In the genomic region with DNA sequence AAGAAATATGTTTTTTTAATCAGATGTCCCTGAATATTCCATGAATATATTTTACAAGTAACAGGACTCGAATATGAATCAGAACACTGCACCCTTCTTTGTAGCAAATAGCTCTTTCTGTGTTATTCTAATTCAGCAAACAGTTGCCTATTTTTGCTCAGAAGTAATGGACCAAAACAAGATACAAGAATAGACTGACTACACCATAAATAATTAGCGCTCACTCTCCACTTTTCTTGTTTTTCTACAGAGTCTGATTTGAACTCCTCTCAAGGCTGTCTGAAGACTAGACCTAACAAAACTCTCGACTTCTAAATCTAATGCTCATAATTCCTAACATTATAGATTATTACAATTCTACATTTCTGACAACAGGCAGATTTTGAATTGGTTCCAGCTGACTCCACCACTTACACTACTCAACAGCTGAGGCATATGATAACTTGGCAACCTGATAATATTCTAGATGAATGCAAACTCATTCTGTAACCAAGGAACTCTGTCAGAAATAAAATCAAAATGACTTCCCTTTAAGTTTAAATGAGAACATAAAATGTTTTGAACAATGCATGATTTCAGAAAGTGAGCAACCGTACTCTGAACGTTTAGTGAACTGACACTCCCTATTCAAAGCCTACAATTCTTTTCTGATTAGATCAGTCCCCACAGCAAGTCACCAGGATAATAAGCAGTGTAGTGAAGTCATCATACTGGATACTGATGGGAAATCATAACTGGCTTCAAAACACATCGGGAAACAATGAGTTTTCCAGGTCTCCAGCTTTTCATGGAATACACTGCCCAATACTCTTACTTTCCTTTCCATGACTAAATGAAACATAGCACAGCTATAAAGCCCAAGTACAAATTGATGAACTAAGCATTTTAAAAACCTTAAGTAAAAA, we compare ENCODE assay signal across 9 cellular contexts.
A peak's percentile ranks its signal among the peaks of the same experiment; 100 is the strongest.
DNase-seq lines count a peak whose midpoint lies in the region; ATAC-seq, FAIRE-seq and TF ChIP-seq lines count a peak whose summit lies in the region.
"Had no signal": no experiment of that assay in that cellular context is flagged by ENCODE, and none has a peak within 500 bp of the region (broad histone marks: within the 10 kb centered on the region; RNA-seq: fewer than 3 reads in every experiment).

No MANE protein-coding gene starts in this region.

- peaks cover 7% of the 10 kb centered on the region for H3K23me2 ChIP-seq in H1 (ENCODE audit: low read depth, low read length)

- no peak overlapping the region for H3K14ac ChIP-seq in H1 (ENCODE audit: insufficient read length)

- no peak for TF ChIP-seq CTCF in H1 (IDR thresholded peaks at IDR 0.05; ENCODE audit: control extremely low read depth in 1 of 3, insufficient read depth in 1 of 3, low read depth in 1 of 3, low read length in 3 of 3)
- TF ChIP-seq CTCF in neural cell (IDR thresholded peaks at IDR 0.05; ENCODE audit: poor library complexity, severe bottlenecking), result no peak

- peak overlapping the region; percentile 87 to 99 for H3K4me2 ChIP-seq in H1 (ENCODE audit: insufficient read depth in 1 of 2, low read depth in 2 of 2, low read length in 2 of 2)
- H3K4me2 ChIP-seq in neural cell (ENCODE audit: low read length), result peak overlapping the region; percentile 90

- H3K9ac ChIP-seq in H1 (replicated peaks in 1 of 4; ENCODE audit: extremely low read depth in 1 of 4, low read depth in 3 of 4, low read length in 3 of 4) (no peak overlapping the region), neural cell (ENCODE audit: low read length) (peak overlapping the region; percentile 87)

- POLR2A ChIA-PET in H1 (lab: Charles Lee; ENCODE audit: partially characterized antibody), result interaction anchor here (0.7 to 3.6 kb wide), 7 partner anchors 8 to 161 kb away, joined by 3 to 15 read pairs (median 3); partner anchors contain the start of gene BEND6

- H3F3A ChIP-seq in neural cell (ENCODE audit: insufficient read depth, low read length, poor library complexity, severe bottlenecking), result no peaks in the 10 kb centered on the region

- H3K36me3 ChIP-seq in H1 (ENCODE audit: control insufficient read depth in 2 of 4, insufficient read depth in 4 of 4, low read length in 3 of 4) (no peaks in the 10 kb centered on the region), neural cell (ENCODE audit: insufficient read depth, low read length) (no peaks in the 10 kb centered on the region)

- H2BK5ac ChIP-seq in H1 (ENCODE audit: low read depth, low read length), result no peak overlapping the region

- no peaks in the 10 kb centered on the region for H3K9me2 ChIP-seq in neural cell (ENCODE audit: insufficient read depth, low read length)

- no peak overlapping the region for H4K91ac ChIP-seq in H1 (replicated peaks; ENCODE audit: insufficient read length, low read length)

- 65% methylated on average over 6 of the region's 6 CpGs; no CpG with 5 or more reads in 1 of the 2 experiments for WGBS in H1 (ENCODE audit: extremely low coverage in 1 of 2, insufficient coverage in 1 of 2, insufficient read length in 1 of 2, insufficient replicate concordance in 2 of 2, low coverage in 1 of 2, low lambda C conversion rate in 2 of 2, missing lambda C conversion rate in 1 of 2), 2 experiments

- H3K27me3 ChIP-seq in H1 (replicated peaks in 1 of 4; ENCODE audit: control insufficient read depth in 3 of 4, extremely low read depth in 1 of 4, insufficient read depth in 3 of 4, low read length in 3 of 4), result no peaks in the 10 kb centered on the region
- H3K27me3 ChIP-seq in neural cell (ENCODE audit: insufficient read depth, low read depth, low read length), result no peaks in the 10 kb centered on the region

- CTCF ChIA-PET in H1 (lab: Charles Lee; ENCODE audit: partially characterized antibody), result interaction anchor here (0.7 to 1.8 kb wide), 8 partner anchors 9 to 197 kb away, joined by 3 to 8 read pairs (median 4); no protein-coding TSS in a partner anchor

- no peak overlapping the region for H4K5ac ChIP-seq in H1 (ENCODE audit: insufficient read length, low read depth, low read length)

- TF ChIP-seq EP300 in H1 (IDR thresholded peaks at IDR 0.05; ENCODE audit: borderline replicate concordance in 1 of 2, low read depth in 2 of 2, low read length in 2 of 2) (no peak), neural cell (conservative IDR thresholded peaks at IDR 0.05; ENCODE audit: poor library complexity, severe bottlenecking) (no peak)

- H3K27ac ChIP-seq in H1 (ENCODE audit: low read depth, low read length), result no peak overlapping the region
- H3K27ac ChIP-seq in neural cell (ENCODE audit: low read length), result peak overlapping the region; percentile 79

- no peak overlapping the region for H4K8ac ChIP-seq in H1 (ENCODE audit: extremely low read depth, insufficient read depth, low read length)

- no peak overlapping the region for H2AK5ac ChIP-seq in H1 (ENCODE audit: low read depth, low read length)

- H3K4me1 ChIP-seq in H1 (replicated peaks in 1 of 4; ENCODE audit: control insufficient read depth in 3 of 4, insufficient read depth in 4 of 4, low read length in 3 of 4), result peaks cover 0 to 19% (median 9%) of the 10 kb centered on the region in 4 experiments; a peak in 2 of 7 replicates

- no peak for TF ChIP-seq RAD21 in H1 (IDR thresholded peaks at IDR 0.05 in 1 of 2, conservative IDR thresholded peaks at IDR 0.05 in 1 of 2; ENCODE audit: low read depth in 2 of 2, low read length in 2 of 2)
- no peak for TF ChIP-seq RAD21 in neural cell (conservative IDR thresholded peaks at IDR 0.05)

- no peak overlapping the region for H3K18ac ChIP-seq in H1 (ENCODE audit: extremely low read depth, low read length)

- no peak overlapping the region for H2BK20ac ChIP-seq in H1 (ENCODE audit: low read length)

- peak; percentile 39 for FAIRE-seq in H1 (lab: Jason Lieb, UNC)

- H3K79me2 ChIP-seq in H1 (ENCODE audit: control insufficient read depth in 1 of 2, insufficient read depth in 2 of 2, low read length in 2 of 2), result peaks cover 7 to 82% of the 10 kb centered on the region in 2 experiments; a peak in 3 of 4 replicates
- peaks cover 52% of the 10 kb centered on the region for H3K79me2 ChIP-seq in neural cell (replicated peaks; ENCODE audit: insufficient read depth, low read length)

- H3K9me3 ChIP-seq in H1 (ENCODE audit: insufficient read depth in 2 of 2, low read depth in 1 of 2, low read length in 1 of 2) (no peaks in the 10 kb centered on the region), neural cell (ENCODE audit: low read length) (no peaks in the 10 kb centered on the region)

- H2AFZ ChIP-seq in H1 (ENCODE audit: low read length) (no peak overlapping the region), neural cell (ENCODE audit: low read depth, low read length) (no peak overlapping the region)

- DNase-seq in DMS79 (lab: John Stamatoyannopoulos, UW) (peak; percentile 48), NCI-H226 (peak; percentile 52), H1 (ENCODE audit: low read depth in 1 of 2, low spot score in 2 of 2) (no peak), cortex of kidney (lab: John Stamatoyannopoulos, UW) (no peak), T-helper 1 cell (no peak)
- DNase-seq: activated naive CD4-positive, alpha-beta T cell treated with anti-CD3 and anti-CD28 coated beads for 36 hours had no signal

- no peak for ATAC-seq in GM21717 (IDR thresholded peaks at IDR 0.05; ENCODE audit: unreplicated experiment)
- no peak for ATAC-seq in GM18870 (IDR thresholded peaks at IDR 0.05; ENCODE audit: unreplicated experiment)

- H3K4me3 ChIP-seq in H1 (ENCODE audit: extremely low read depth in 1 of 4, insufficient read depth in 2 of 4, low read depth in 3 of 4, low read length in 4 of 4), result peak overlapping the region in 2 of 4 experiments; percentile 14 to 98; a peak in 4 of 8 replicates
- peak overlapping the region; percentile 88 for H3K4me3 ChIP-seq in neural cell (ENCODE audit: low read length)

- H4K20me1 ChIP-seq in H1 (replicated peaks in 1 of 2; ENCODE audit: control insufficient read depth in 1 of 2, insufficient read depth in 2 of 2, low read length in 2 of 2) (no peaks in the 10 kb centered on the region), neural cell (ENCODE audit: insufficient read depth) (no peaks in the 10 kb centered on the region)

- H2BK12ac ChIP-seq in H1 (ENCODE audit: low read depth, low read length), result no peak overlapping the region

- H2BK15ac ChIP-seq in H1 (ENCODE audit: low read length), result no peak overlapping the region

- no peak overlapping the region for H2BK120ac ChIP-seq in H1 (replicated peaks; ENCODE audit: low read depth, low read length)

- H3K4ac ChIP-seq in H1 (replicated peaks; ENCODE audit: insufficient read length, low read depth, low read length), result no peak overlapping the region

- H3K56ac ChIP-seq in H1 (replicated peaks; ENCODE audit: insufficient read length, low read depth, low read length), result no peak overlapping the region

- no peak for TF ChIP-seq POLR2A in H1 (IDR thresholded peaks at IDR 0.05; ENCODE audit: control extremely low read depth in 1 of 2, low read depth in 2 of 2, low read length in 2 of 2)

- H3K79me1 ChIP-seq in H1 (ENCODE audit: low read depth, low read length), result no peaks in the 10 kb centered on the region

- no peak overlapping the region for H3K23ac ChIP-seq in H1 (ENCODE audit: insufficient read length)

TF ChIP-seq in H1, 55 proteins besides CTCF, POLR2A, EP300 and RAD21 (continues in another document):
- TF ChIP-seq NRF1 (IDR thresholded peaks at IDR 0.05; ENCODE audit: low read depth, low read length) (no peak), YY1 (IDR thresholded peaks at IDR 0.05; ENCODE audit: low read depth, low read length) (no peak), CBX8 (IDR thresholded peaks at IDR 0.05; ENCODE audit: borderline replicate concordance, low read depth, low read length) (no peak), ZNF274 (IDR thresholded peaks at IDR 0.05; ENCODE audit: borderline replicate concordance, extremely low read depth, low read length) (no peak), TBP (IDR thresholded peaks at IDR 0.05; ENCODE audit: low read depth, low read length) (no peak), HDAC2 (IDR thresholded peaks at IDR 0.05; ENCODE audit: borderline replicate concordance in 1 of 2, low read depth in 2 of 2, low read length in 2 of 2) (no peak), KDM5A (IDR thresholded peaks at IDR 0.05; ENCODE audit: low read length) (no peak), RBBP5 (IDR thresholded peaks at IDR 0.05; ENCODE audit: borderline replicate concordance, low read depth, low read length) (no peak)

TF ChIP-seq in neural cell, 6 proteins besides CTCF, POLR2A, EP300 and RAD21 (continues in another document):
- TF ChIP-seq SMC3 (conservative IDR thresholded peaks at IDR 0.05; ENCODE audit: poor library complexity), result no peak

Comparison
In these comparisons a context has a peak if more than half of its experiments do, and no peak if none do; other contexts are left out.
1. DNase-seq: peak in DMS79 (single experiment) and NCI-H226 (single experiment); none in H1 (0 of 2), cortex of kidney (single experiment) and T-helper 1 cell (0 of 5).